Comparison of ENCODE assay signal across 1 cellular context in the genomic region with DNA sequence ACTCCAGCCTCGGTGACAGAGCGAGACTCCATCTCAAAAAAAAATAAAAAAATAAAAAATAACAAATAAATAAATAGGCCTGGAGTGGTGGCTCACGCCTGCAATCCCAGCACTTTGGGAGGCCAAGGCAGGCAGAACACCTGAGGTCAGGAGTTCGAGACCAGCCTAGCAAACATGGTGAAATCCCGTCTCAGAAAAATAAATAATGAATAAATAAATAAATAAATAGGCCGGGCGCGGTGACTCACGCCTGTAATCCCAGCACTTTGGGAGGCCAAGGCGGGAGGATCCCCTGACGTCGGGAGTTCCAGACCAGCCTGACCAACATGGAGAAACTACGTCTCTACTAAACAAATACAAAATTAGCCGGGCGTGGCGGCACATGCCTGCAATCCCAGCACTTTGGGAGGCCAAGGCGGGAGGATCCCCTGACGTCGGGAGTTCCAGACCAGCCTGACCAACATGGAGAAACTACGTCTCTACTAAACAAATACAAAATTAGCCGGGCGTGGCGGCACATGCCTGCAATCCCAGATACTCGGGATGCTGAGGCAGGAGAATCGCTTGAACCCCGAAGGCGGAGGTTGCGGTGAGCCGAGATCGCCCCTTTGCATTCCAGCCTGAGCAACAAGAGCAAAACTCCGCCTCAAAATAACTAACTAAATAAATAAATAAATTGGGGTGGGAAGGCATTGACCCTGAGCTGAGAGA.
TF ChIP-seq lines count a peak whose summit lies in the region.
"Not testable (repeated sequence)": the region's sequence is repeated elsewhere in the genome, so short reads cannot be mapped to it uniquely, and the experiment has no call there.

No MANE protein-coding gene starts in this region.

TF ChIP-seq in A549, 52 proteins besides CTCF, POLR2A, EP300 and RAD21:
- TF ChIP-seq HEYL (CRISPR knock-in tag; IDR thresholded peaks at IDR 0.05) (0 out of 2 replicates have a peak, but pooled peaks have one; percentile 51), FOSL2 (CRISPR knock-in tag; IDR thresholded peaks at IDR 0.05) (peak; percentile 69)
- TF ChIP-seq FOSL2 (IDR thresholded peaks at IDR 0.05), result not testable (repeated sequence)
- TF ChIP-seq, protein P1, sequence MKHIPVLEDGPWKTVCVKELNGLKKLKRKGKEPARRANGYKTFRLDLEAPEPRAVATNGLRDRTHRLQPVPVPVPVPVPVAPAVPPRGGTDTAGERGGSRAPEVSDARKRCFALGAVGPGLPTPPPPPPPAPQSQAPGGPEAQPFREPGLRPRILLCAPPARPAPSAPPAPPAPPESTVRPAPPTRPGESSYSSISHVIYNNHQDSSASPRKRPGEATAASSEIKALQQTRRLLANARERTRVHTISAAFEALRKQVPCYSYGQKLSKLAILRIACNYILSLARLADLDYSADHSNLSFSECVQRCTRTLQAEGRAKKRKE (CRISPR knock-in tag; IDR thresholded peaks at IDR 0.05; ENCODE audit: low read depth), result 0 out of 2 replicates have a peak, but pooled peaks have one; percentile 38
